In genomic region chr21:34771512-34772028, GRCh38 we compare ENCODE assay signal across 1 cellular context.
A peak's percentile ranks its signal among the peaks of the same experiment; 100 is the strongest.
TF ChIP-seq lines count a peak whose summit lies in the region.

No MANE protein-coding gene starts in this region.

TF ChIP-seq in K562, 482 proteins besides CTCF, POLR2A, EP300 and RAD21 (continued from another document and continues in another):
- TF ChIP-seq RNF219 (CRISPR knock-in tag; IDR thresholded peaks at IDR 0.05) (0 out of 2 replicates have a peak, but pooled peaks have one; percentile 35), FOXJ2 (tag; IDR thresholded peaks at IDR 0.05) (peak; percentile 66; the same call in 1 of the 2 replicates), E2F3 (CRISPR knock-in tag; IDR thresholded peaks at IDR 0.05) (no peak), ZNF347 (CRISPR knock-in tag; IDR thresholded peaks at IDR 0.05; ENCODE audit: low read depth) (no peak), ZNF740 (CRISPR knock-in tag; IDR thresholded peaks at IDR 0.05) (no peak), ZNF740 (tag; IDR thresholded peaks at IDR 0.05) (no peak), TOE1 (IDR thresholded peaks at IDR 0.05; ENCODE audit: borderline replicate concordance) (no peak), TOE1 (CRISPR knock-in tag; IDR thresholded peaks at IDR 0.05; ENCODE audit: borderline replicate concordance, low read depth) (no peak), NCOR1 (IDR thresholded peaks at IDR 0.05) (0 out of 2 replicates have a peak, but pooled peaks have one; percentile 15), MYNN (IDR thresholded peaks at IDR 0.05) (no peak), MYNN (CRISPR knock-in tag; IDR thresholded peaks at IDR 0.05) (no peak), L3MBTL2 (IDR thresholded peaks at IDR 0.05) (peak; percentile 30; the same call in 1 of the 2 replicates), SMAD4 (CRISPR knock-in tag; conservative IDR thresholded peaks at IDR 0.05) (peak; percentile 59), THAP12 (CRISPR knock-in tag; IDR thresholded peaks at IDR 0.05) (no peak), ZNF609 (CRISPR knock-in tag; IDR thresholded peaks at IDR 0.05; ENCODE audit: borderline replicate concordance) (no peak), BRCA1 (IDR thresholded peaks at IDR 0.05) (no peak), BRCA1 (CRISPR knock-in tag; IDR thresholded peaks at IDR 0.05) (no peak), CUX1 (CRISPR knock-in tag; IDR thresholded peaks at IDR 0.05) (no peak), GMEB1 (CRISPR knock-in tag; IDR thresholded peaks at IDR 0.05) (no peak), STAT6 (CRISPR knock-in tag; IDR thresholded peaks at IDR 0.05) (no peak), MEF2D (tag; conservative IDR thresholded peaks at IDR 0.05; ENCODE audit: low read depth) (peak; percentile 73), NR3C1 (CRISPR knock-in tag; IDR thresholded peaks at IDR 0.05) (no peak), PHF20 (IDR thresholded peaks at IDR 0.05; ENCODE audit: partially characterized antibody) (no peak), SIN3B (IDR thresholded peaks at IDR 0.05; ENCODE audit: low read depth) (no peak), ZBED1 (IDR thresholded peaks at IDR 0.05) (no peak), ZEB2 (IDR thresholded peaks at IDR 0.05) (peak; percentile 90), RBFOX2 (IDR thresholded peaks at IDR 0.05; ENCODE audit: low read depth, low read length) (no peak), SP2 (IDR thresholded peaks at IDR 0.05; ENCODE audit: extremely low read depth, low read depth, low read length, poor library complexity, severe bottlenecking) (no peak), TCFL5 (CRISPR knock-in tag; conservative IDR thresholded peaks at IDR 0.05) (no peak), ZNF280A (IDR thresholded peaks at IDR 0.05; ENCODE audit: low read depth, partially characterized antibody) (no peak), ZNF695 (CRISPR knock-in tag; IDR thresholded peaks at IDR 0.05) (no peak), KLF13 (tag; IDR thresholded peaks at IDR 0.05; ENCODE audit: borderline replicate concordance, low read depth) (no peak)
